ENCODE assay signal across 1 cellular context in the genomic region with DNA sequence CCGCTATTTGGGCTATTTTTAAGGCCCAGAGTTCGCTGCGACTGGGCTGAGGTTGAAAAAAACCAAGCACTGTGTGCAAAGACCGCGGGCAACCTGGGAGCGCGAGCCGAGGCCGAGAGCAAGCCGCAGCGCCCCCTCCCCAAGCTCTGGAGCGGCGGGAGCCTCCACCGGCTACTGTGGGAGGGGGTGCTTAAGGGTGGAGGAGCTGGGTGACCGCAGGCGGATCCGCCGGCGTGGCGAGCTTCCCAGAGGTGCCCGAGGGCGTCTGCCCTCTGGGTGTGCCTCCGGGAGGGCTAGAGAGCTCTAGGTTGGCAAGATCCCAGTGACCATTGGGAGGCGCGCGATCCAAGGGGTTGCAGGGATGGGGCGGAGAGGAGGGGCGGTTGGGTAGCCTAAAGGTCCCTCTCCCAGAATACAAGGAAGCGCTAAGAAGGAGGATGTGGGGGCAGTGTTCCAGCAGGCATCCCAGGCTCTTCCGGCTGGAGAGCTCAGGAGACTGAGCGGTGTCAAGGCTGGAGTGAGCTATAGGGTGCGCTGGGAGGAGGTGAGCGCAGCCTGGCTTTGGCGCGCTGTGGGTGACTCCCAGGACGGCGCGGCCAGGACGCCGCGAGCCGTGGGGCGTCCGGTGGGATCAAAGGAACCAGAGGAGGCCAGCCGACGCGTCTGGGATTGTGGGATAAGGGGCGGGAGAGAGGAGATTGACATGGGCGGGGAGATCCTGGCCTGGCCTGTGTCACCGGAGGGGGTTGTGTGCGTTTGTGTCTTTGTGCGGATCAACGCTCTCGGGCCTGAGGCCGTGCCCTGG.
TF ChIP-seq lines count a peak whose summit lies in the region.

No MANE protein-coding gene starts in this region.

TF ChIP-seq in HepG2, 621 proteins besides CTCF, POLR2A, EP300 and RAD21 (continued from another document and continues in another):
- TF ChIP-seq ZNF274 (CRISPR knock-in tag; IDR thresholded peaks at IDR 0.05) = no peak
- TF ChIP-seq ZNF780A (CRISPR knock-in tag; IDR thresholded peaks at IDR 0.05) = no peak
- TF ChIP-seq ZSCAN9 (CRISPR knock-in tag; IDR thresholded peaks at IDR 0.05; ENCODE audit: borderline replicate concordance) = no peak
- TF ChIP-seq, protein P1, sequence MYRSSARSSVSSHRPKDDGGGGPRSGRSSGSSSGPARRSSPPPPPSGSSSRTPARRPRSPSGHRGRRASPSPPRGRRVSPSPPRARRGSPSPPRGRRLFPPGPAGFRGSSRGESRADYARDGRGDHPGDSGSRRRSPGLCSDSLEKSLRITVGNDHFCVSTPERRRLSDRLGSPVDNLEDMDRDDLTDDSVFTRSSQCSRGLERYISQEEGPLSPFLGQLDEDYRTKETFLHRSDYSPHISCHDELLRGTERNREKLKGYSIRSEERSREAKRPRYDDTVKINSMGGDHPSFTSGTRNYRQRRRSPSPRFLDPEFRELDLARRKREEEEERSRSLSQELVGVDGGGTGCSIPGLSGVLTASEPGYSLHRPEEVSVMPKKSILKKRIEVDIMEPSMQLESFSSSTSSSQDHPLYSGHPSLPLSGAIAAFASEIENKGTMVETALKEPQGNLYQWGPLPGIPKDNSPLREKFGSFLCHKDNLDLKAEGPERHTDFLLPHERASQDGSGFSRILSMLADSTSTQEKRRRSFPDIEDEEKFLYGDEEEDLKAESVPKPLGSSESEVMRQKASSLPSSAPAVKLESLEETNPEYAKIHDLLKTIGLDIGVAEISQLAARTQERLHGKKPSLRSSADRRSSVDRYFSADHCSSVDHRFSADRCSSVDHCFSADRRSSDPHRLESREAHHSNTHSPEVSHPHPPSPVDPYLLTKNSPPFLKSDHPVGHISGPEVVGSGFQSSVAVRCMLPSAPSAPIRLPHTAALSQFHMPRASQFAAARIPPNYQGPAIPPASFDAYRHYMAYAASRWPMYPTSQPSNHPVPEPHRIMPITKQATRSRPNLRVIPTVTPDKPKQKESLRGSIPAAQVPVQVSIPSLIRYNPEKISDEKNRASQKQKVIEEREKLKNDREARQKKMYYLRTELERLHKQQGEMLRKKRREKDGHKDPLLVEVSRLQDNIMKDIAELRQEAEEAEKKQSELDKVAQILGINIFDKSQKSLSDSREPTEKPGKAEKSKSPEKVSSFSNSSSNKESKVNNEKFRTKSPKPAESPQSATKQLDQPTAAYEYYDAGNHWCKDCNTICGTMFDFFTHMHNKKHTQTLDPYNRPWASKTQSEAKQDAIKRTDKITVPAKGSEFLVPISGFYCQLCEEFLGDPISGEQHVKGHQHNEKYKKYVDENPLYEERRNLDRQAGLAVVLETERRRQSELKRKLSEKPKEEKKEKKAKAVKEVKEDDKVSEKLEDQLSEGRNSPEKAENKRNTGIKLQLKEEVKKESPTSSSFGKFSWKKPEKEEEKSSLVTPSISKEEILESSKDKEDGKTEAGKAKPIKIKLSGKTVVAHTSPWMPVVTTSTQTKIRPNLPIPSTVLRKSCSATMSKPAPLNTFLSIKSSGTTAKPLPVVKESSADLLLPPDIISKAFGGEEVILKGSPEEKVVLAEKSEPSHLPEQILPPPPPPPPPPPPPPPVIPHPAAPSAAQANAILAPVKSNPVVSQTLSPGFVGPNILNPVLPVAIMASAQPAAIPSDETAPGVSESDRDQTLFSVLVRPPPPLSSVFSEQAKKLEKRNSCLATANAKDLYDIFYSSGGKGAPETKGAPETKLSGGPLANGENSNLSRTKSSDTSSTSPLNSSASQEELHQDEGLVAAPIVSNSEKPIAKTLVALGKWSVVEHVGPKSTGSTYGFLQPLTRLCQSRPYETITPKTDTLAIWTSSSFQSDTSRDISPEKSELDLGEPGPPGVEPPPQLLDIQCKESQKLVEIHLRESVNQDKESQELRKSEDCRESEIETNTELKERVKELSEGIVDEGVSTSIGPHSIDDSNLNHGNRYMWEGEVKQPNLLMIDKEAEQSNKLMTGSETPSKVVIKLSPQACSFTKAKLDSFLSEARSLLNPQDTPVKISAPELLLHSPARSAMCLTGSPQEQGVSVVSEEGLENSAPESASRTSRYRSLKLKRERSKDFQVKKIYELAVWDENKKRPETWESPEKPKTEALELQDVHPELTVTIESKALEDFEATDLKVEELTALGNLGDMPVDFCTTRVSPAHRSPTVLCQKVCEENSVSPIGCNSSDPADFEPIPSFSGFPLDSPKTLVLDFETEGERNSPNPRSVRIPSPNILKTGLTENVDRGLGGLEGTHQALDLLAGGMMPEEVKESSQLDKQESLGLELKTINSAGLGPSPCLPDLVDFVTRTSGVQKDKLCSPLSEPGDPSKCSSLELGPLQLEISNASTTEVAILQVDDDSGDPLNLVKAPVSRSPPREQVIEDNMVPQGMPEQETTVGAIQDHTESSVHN (CRISPR knock-in tag; IDR thresholded peaks at IDR 0.05) = no peak
- TF ChIP-seq ZNF737 (CRISPR knock-in tag; IDR thresholded peaks at IDR 0.05; ENCODE audit: borderline replicate concordance) = no peak
- no peak for TF ChIP-seq PREB (CRISPR knock-in tag; IDR thresholded peaks at IDR 0.05)
- no peak for TF ChIP-seq ATF6 (CRISPR knock-in tag; conservative IDR thresholded peaks at IDR 0.05)
- no peak for TF ChIP-seq ZBTB42 (CRISPR knock-in tag; IDR thresholded peaks at IDR 0.05)
- peak; percentile 97 for TF ChIP-seq ZNF777 (CRISPR knock-in tag; IDR thresholded peaks at IDR 0.05)
- TF ChIP-seq CENPX (CRISPR knock-in tag; IDR thresholded peaks at IDR 0.05) = no peak
- TF ChIP-seq ZNF543 (CRISPR knock-in tag; IDR thresholded peaks at IDR 0.05) = 0 out of 2 replicates have a peak, but pooled peaks have one; percentile 58
- TF ChIP-seq NR1H2 (CRISPR knock-in tag; IDR thresholded peaks at IDR 0.05; ENCODE audit: borderline replicate concordance, low read depth) = no peak
- TF ChIP-seq NFKB2 (CRISPR knock-in tag; IDR thresholded peaks at IDR 0.05; ENCODE audit: borderline replicate concordance) = peak; percentile 63; the same call in 1 of the 2 replicates
- no peak; the same call in 1 of the 2 replicates for TF ChIP-seq NFYC (CRISPR knock-in tag; IDR thresholded peaks at IDR 0.05)
- TF ChIP-seq, protein P2, sequence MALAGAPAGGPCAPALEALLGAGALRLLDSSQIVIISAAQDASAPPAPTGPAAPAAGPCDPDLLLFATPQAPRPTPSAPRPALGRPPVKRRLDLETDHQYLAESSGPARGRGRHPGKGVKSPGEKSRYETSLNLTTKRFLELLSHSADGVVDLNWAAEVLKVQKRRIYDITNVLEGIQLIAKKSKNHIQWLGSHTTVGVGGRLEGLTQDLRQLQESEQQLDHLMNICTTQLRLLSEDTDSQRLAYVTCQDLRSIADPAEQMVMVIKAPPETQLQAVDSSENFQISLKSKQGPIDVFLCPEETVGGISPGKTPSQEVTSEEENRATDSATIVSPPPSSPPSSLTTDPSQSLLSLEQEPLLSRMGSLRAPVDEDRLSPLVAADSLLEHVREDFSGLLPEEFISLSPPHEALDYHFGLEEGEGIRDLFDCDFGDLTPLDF (CRISPR knock-in tag; IDR thresholded peaks at IDR 0.05) = peak; percentile 70; the same call in 1 of the 2 replicates
- no peak for TF ChIP-seq ZNF138 (CRISPR knock-in tag; IDR thresholded peaks at IDR 0.05; ENCODE audit: low read depth)
- TF ChIP-seq LCORL (IDR thresholded peaks at IDR 0.05) = no peak
- TF ChIP-seq LCORL (CRISPR knock-in tag; IDR thresholded peaks at IDR 0.05) = peak; percentile 73; the same call in 1 of the 2 replicates
- TF ChIP-seq HNRNPL (IDR thresholded peaks at IDR 0.05; ENCODE audit: low read depth, low read length) = peak; percentile 97
- TF ChIP-seq KLF12 (CRISPR knock-in tag; IDR thresholded peaks at IDR 0.05; ENCODE audit: borderline replicate concordance) = peak; percentile 83
- TF ChIP-seq SRY (CRISPR knock-in tag; IDR thresholded peaks at IDR 0.05) = no peak
- 0 out of 2 replicates have a peak, but pooled peaks have one; percentile 33 for TF ChIP-seq SNAPC5 (CRISPR knock-in tag; IDR thresholded peaks at IDR 0.05; ENCODE audit: borderline replicate concordance)
- no peak for TF ChIP-seq THAP8 (CRISPR knock-in tag; IDR thresholded peaks at IDR 0.05; ENCODE audit: borderline replicate concordance)
- TF ChIP-seq, protein P3, sequence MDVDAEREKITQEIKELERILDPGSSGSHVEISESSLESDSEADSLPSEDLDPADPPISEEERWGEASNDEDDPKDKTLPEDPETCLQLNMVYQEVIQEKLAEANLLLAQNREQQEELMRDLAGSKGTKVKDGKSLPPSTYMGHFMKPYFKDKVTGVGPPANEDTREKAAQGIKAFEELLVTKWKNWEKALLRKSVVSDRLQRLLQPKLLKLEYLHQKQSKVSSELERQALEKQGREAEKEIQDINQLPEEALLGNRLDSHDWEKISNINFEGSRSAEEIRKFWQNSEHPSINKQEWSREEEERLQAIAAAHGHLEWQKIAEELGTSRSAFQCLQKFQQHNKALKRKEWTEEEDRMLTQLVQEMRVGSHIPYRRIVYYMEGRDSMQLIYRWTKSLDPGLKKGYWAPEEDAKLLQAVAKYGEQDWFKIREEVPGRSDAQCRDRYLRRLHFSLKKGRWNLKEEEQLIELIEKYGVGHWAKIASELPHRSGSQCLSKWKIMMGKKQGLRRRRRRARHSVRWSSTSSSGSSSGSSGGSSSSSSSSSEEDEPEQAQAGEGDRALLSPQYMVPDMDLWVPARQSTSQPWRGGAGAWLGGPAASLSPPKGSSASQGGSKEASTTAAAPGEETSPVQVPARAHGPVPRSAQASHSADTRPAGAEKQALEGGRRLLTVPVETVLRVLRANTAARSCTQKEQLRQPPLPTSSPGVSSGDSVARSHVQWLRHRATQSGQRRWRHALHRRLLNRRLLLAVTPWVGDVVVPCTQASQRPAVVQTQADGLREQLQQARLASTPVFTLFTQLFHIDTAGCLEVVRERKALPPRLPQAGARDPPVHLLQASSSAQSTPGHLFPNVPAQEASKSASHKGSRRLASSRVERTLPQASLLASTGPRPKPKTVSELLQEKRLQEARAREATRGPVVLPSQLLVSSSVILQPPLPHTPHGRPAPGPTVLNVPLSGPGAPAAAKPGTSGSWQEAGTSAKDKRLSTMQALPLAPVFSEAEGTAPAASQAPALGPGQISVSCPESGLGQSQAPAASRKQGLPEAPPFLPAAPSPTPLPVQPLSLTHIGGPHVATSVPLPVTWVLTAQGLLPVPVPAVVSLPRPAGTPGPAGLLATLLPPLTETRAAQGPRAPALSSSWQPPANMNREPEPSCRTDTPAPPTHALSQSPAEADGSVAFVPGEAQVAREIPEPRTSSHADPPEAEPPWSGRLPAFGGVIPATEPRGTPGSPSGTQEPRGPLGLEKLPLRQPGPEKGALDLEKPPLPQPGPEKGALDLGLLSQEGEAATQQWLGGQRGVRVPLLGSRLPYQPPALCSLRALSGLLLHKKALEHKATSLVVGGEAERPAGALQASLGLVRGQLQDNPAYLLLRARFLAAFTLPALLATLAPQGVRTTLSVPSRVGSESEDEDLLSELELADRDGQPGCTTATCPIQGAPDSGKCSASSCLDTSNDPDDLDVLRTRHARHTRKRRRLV (CRISPR knock-in tag; IDR thresholded peaks at IDR 0.05) = 0 out of 2 replicates have a peak, but pooled peaks have one; percentile 71
- 0 out of 2 replicates have a peak, but pooled peaks have one; percentile 60 for TF ChIP-seq ZNF557 (CRISPR knock-in tag; IDR thresholded peaks at IDR 0.05)
- no peak for TF ChIP-seq TMF1 (CRISPR knock-in tag; IDR thresholded peaks at IDR 0.05; ENCODE audit: low read depth)
- TF ChIP-seq MIER3 (CRISPR knock-in tag; IDR thresholded peaks at IDR 0.05; ENCODE audit: borderline replicate concordance) = no peak
- TF ChIP-seq ZNF678 (CRISPR knock-in tag; IDR thresholded peaks at IDR 0.05) = no peak
- TF ChIP-seq, protein P4, sequence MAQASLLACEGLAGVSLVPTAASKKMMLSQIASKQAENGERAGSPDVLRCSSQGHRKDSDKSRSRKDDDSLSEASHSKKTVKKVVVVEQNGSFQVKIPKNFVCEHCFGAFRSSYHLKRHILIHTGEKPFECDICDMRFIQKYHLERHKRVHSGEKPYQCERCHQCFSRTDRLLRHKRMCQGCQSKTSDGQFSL (CRISPR knock-in tag; IDR thresholded peaks at IDR 0.05) = peak; percentile 66
- no peak for TF ChIP-seq PHF5A (CRISPR knock-in tag; IDR thresholded peaks at IDR 0.05; ENCODE audit: low read depth, unreplicated experiment)
